Comparison of ENCODE assay signal across 12 cellular contexts in the genomic region with DNA sequence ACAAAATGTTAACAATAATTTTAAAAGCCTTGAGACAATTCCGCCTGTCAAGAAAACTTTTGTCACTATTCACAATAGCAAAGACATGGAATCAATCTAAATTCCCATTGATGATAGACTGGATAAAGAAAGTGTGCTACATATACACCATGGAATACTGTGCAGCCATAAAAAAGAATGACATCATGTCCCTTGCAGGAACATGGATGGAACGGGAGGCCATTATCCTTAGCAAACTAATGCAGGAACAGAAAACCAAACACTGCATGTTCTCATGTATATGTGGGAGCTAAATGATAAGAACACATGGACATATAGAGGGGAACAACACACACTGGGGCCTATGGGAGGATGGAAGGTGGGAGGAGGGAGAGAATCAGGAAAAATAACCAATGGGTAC. TPM values are rescaled to one million over a fixed set of nuclear protein-coding genes. Genes with fewer than 3 reads are reported as not detected.
"Had no signal": no experiment of that assay in that cellular context is flagged by ENCODE, and none has a peak within 500 bp of the region (broad histone marks: within the 10 kb centered on the region; RNA-seq: fewer than 3 reads in every experiment).

No MANE protein-coding gene starts in this region.

RNA-seq across cellular contexts. Expression of a gene that starts 46.1 kb away (rescaled TPM):
- total RNA-seq: natural killer cell, osteocyte, posterior vena cava, renal cortical epithelial cell, stomach, subcutaneous adipose tissue, thoracic aorta, thyroid gland, tibial nerve, ureter had no signal
- polyA plus RNA-seq: naive thymus-derived CD4-positive, alpha-beta T cell; small intestine had no signal
